ENCODE assay signal across 8 cellular contexts in genomic region chr2:45860136-45861106, GRCh38.
A peak's percentile ranks its signal among the peaks of the same experiment; 100 is the strongest.
DNase-seq lines count a peak whose midpoint lies in the region; ATAC-seq and TF ChIP-seq lines count a peak whose summit lies in the region.

No MANE protein-coding gene starts in this region.

- H3K9me3 Mint-ChIP-seq in chondrocyte (ENCODE audit: low read depth): peaks cover 4% of the 10 kb centered on the region
- no peaks in the 10 kb centered on the region for H3K9me3 Mint-ChIP-seq in WTC11

- H3K4me3 Mint-ChIP-seq in chondrocyte (ENCODE audit: unreplicated experiment) (peak overlapping the region; percentile 41), WTC11 (no peak overlapping the region)

- POLR2A ChIA-PET in WTC11 (lab: Charles Lee): no interaction called here

- TF ChIP-seq CTCF in chondrocyte (IDR thresholded peaks at IDR 0.05): peak; percentile 65
- no peak for TF ChIP-seq CTCF in thoracic aorta (IDR thresholded peaks at IDR 0.05)
- TF ChIP-seq CTCF in WTC11 (IDR thresholded peaks at IDR 0.05): no peak

- H3K4me1 ChIP-seq in thoracic aorta (ENCODE audit: control insufficient read depth in 1 of 2, low read depth in 2 of 2): peaks cover 12 to 25% of the 10 kb centered on the region in 2 donors

- H3K36me3 ChIP-seq in thoracic aorta: no peaks in the 10 kb centered on the region

- peak overlapping the region; percentile 67 for H3K4me3 ChIP-seq in thoracic aorta

- no peaks in the 10 kb centered on the region for H3K27me3 ChIP-seq in thoracic aorta (replicated peaks; ENCODE audit: insufficient read depth)

- H3K27me3 Mint-ChIP-seq in chondrocyte (ENCODE audit: low read depth): no peaks in the 10 kb centered on the region
- H3K27me3 Mint-ChIP-seq in WTC11 (ENCODE audit: low read depth): no peaks in the 10 kb centered on the region

- peak overlapping the region in 1 of 2 donors; percentile 5 for H3K27ac ChIP-seq in thoracic aorta

- DNase-seq in NCI-H1105 treated with DMSO at 0.1 percent for 48 hours (lab: John Stamatoyannopoulos, UW) (peak; percentile 22), NCI-H1105 (lab: John Stamatoyannopoulos, UW) (no peak), RPMI7951 (ENCODE audit: low read depth) (peak; percentile 77), chondrocyte (ENCODE audit: low spot score) (no peak), medulla oblongata (ENCODE audit: extremely low spot score) (peak; percentile 79), thoracic aorta (ENCODE audit: low spot score) (peak; percentile 21), WTC11 (ENCODE audit: low spot score) (no peak)

- no peaks in the 10 kb centered on the region for H3K9me3 ChIP-seq in thoracic aorta

- H3K4me1 Mint-ChIP-seq in chondrocyte (ENCODE audit: low read depth) (peaks cover 16% of the 10 kb centered on the region), WTC11 (peaks cover 20% of the 10 kb centered on the region)

- CTCF ChIA-PET in WTC11 (lab: Charles Lee): no interaction called here

- H3K36me3 Mint-ChIP-seq in chondrocyte (ENCODE audit: low read depth): no peaks in the 10 kb centered on the region
- H3K36me3 Mint-ChIP-seq in WTC11: no peaks in the 10 kb centered on the region

- ATAC-seq in thoracic aorta (ENCODE audit: insufficient number of reproducible peaks, low FRiP score, low read depth) (no peak), HG02973 (IDR thresholded peaks at IDR 0.05; ENCODE audit: unreplicated experiment) (no peak), WTC11 (no peak)

- H3K27ac Mint-ChIP-seq in chondrocyte (ENCODE audit: unreplicated experiment): peak overlapping the region; percentile 75
- no peak overlapping the region for H3K27ac Mint-ChIP-seq in WTC11

TF ChIP-seq in WTC11, 78 proteins besides CTCF, POLR2A, EP300 and RAD21:
- TF ChIP-seq ZNF138 (CRISPR knock-in tag; conservative IDR thresholded peaks at IDR 0.05) (no peak), ZNF263 (CRISPR knock-in tag; IDR thresholded peaks at IDR 0.05; ENCODE audit: low read depth) (no peak), JAZF1 (CRISPR knock-in tag; IDR thresholded peaks at IDR 0.05) (no peak), TEAD4 (CRISPR knock-in tag; IDR thresholded peaks at IDR 0.05) (no peak), ZNF219 (CRISPR knock-in tag; IDR thresholded peaks at IDR 0.05; ENCODE audit: borderline replicate concordance) (no peak), NFATC4 (CRISPR knock-in tag; IDR thresholded peaks at IDR 0.05) (no peak), SMAD4 (CRISPR knock-in tag; IDR thresholded peaks at IDR 0.05) (no peak), CDX4 (CRISPR knock-in tag; IDR thresholded peaks at IDR 0.05; ENCODE audit: borderline replicate concordance) (no peak), ZNF281 (CRISPR knock-in tag; IDR thresholded peaks at IDR 0.05) (no peak)
- TF ChIP-seq, protein P1, sequence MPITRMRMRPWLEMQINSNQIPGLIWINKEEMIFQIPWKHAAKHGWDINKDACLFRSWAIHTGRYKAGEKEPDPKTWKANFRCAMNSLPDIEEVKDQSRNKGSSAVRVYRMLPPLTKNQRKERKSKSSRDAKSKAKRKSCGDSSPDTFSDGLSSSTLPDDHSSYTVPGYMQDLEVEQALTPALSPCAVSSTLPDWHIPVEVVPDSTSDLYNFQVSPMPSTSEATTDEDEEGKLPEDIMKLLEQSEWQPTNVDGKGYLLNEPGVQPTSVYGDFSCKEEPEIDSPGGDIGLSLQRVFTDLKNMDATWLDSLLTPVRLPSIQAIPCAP (CRISPR knock-in tag; IDR thresholded peaks at IDR 0.05): no peak
- TF ChIP-seq, protein P2, sequence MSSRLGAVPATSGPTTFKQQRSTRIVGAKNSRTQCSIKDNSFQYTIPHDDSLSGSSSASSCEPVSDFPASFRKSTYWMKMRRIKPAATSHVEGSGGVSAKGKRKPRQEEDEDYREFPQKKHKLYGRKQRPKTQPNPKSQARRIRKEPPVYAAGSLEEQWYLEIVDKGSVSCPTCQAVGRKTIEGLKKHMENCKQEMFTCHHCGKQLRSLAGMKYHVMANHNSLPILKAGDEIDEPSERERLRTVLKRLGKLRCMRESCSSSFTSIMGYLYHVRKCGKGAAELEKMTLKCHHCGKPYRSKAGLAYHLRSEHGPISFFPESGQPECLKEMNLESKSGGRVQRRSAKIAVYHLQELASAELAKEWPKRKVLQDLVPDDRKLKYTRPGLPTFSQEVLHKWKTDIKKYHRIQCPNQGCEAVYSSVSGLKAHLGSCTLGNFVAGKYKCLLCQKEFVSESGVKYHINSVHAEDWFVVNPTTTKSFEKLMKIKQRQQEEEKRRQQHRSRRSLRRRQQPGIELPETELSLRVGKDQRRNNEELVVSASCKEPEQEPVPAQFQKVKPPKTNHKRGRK (CRISPR knock-in tag; IDR thresholded peaks at IDR 0.05; ENCODE audit: borderline replicate concordance): no peak

Comparison
In these comparisons a context has a peak if more than half of its experiments do, and no peak if none do; other contexts are left out.
1. DNase-seq: peak in NCI-H1105 treated with DMSO at 0.1 percent for 48 hours (single experiment), RPMI7951 (single experiment), medulla oblongata (single experiment) and thoracic aorta (single experiment); none in NCI-H1105 (single experiment), chondrocyte (single experiment) and WTC11 (single experiment).